Comparison of ENCODE assay signal across 13 cellular contexts in genomic region chr2:181894381-181894780, GRCh38. TPM values are rescaled to one million over a fixed set of nuclear protein-coding genes. Genes with fewer than 3 reads are reported as not detected.
DNase-seq lines count a peak whose midpoint lies in the region; ATAC-seq and TF ChIP-seq lines count a peak whose summit lies in the region.
"Had no signal": no experiment of that assay in that cellular context is flagged by ENCODE, and none has a peak within 500 bp of the region (broad histone marks: within the 10 kb centered on the region; RNA-seq: fewer than 3 reads in every experiment).

No MANE protein-coding gene starts in this region.

- no peaks in the 10 kb centered on the region for H3K27me3 ChIP-seq in mucosa of stomach (ENCODE audit: control insufficient read depth, insufficient read depth, low read length)

- peaks cover 48% of the 10 kb centered on the region for H3K4me1 Mint-ChIP-seq in activated naive CD8-positive, alpha-beta T cell (ENCODE audit: low read depth)
- peaks cover 34% of the 10 kb centered on the region for H3K4me1 Mint-ChIP-seq in activated naive CD8-positive, alpha-beta T cell treated with anti-CD3 and anti-CD28 coated beads for 36 hours
- H3K4me1 Mint-ChIP-seq in type B pancreatic cell (ENCODE audit: unreplicated experiment): peaks cover 42% of the 10 kb centered on the region

- H3K9me3 ChIP-seq in mucosa of stomach (ENCODE audit: control insufficient read depth, low read length): no peaks in the 10 kb centered on the region

- TF ChIP-seq CTCF in cardiac fibroblast (IDR thresholded peaks at IDR 0.05; ENCODE audit: low read depth, low read length): no peak
- no peak for TF ChIP-seq CTCF in type B pancreatic cell (conservative IDR thresholded peaks at IDR 0.05)

- peak overlapping the region; percentile 4 for H3K4me3 Mint-ChIP-seq in activated naive CD8-positive, alpha-beta T cell
- no peak overlapping the region for H3K4me3 Mint-ChIP-seq in activated naive CD8-positive, alpha-beta T cell treated with anti-CD3 and anti-CD28 coated beads for 36 hours
- peak overlapping the region; percentile 97 for H3K4me3 Mint-ChIP-seq in type B pancreatic cell

- no peak overlapping the region for H3K27ac Mint-ChIP-seq in activated naive CD8-positive, alpha-beta T cell
- no peak overlapping the region for H3K27ac Mint-ChIP-seq in activated naive CD8-positive, alpha-beta T cell treated with anti-CD3 and anti-CD28 coated beads for 36 hours
- peak overlapping the region; percentile 24 for H3K27ac Mint-ChIP-seq in type B pancreatic cell
- H3K27ac Mint-ChIP-seq: stimulated activated naive CD8-positive, alpha-beta T cell treated with anti-CD3 and anti-CD28 coated beads, Interleukin-15, Interleukin-2, amounts not matched to agents 100 ng/mL and 50 ng/mL, for 24 hours had no signal

- peaks cover 15% of the 10 kb centered on the region for H3K4me1 ChIP-seq in mucosa of stomach (ENCODE audit: control insufficient read depth, insufficient read depth, low read length)

- peaks cover 5% of the 10 kb centered on the region for H3K27me3 Mint-ChIP-seq in activated naive CD8-positive, alpha-beta T cell
- peaks cover 15% of the 10 kb centered on the region for H3K27me3 Mint-ChIP-seq in activated naive CD8-positive, alpha-beta T cell treated with anti-CD3 and anti-CD28 coated beads for 36 hours
- H3K27me3 Mint-ChIP-seq in type B pancreatic cell: no peaks in the 10 kb centered on the region

- H3K36me3 ChIP-seq in mucosa of stomach (ENCODE audit: control insufficient read depth, insufficient read depth, low read length): no peaks in the 10 kb centered on the region

- no peak for DNase-seq in activated naive CD8-positive, alpha-beta T cell treated with anti-CD3 and anti-CD28 coated beads for 36 hours
- DNase-seq in cardiac fibroblast (ENCODE audit: low read depth in 2 of 2) (no peak), type B pancreatic cell (ENCODE audit: extremely low spot score, unreplicated experiment) (no peak), inferior parietal cortex (ENCODE audit: extremely low spot score) (no peak), CD1c-positive myeloid dendritic cell (ENCODE audit: extremely low spot score) (no peak)
- DNase-seq: activated effector memory CD4-positive, alpha-beta T cell treated with anti-CD3 and anti-CD28 coated beads, Interleukin-2, amount 50 U/mL, for 16 hours; GOT3; NCI-H446 treated with DMSO at 0.1 percent for 48 hours had no signal

- H3K36me3 Mint-ChIP-seq in activated naive CD8-positive, alpha-beta T cell: peaks cover 8% of the 10 kb centered on the region
- peaks cover 28% of the 10 kb centered on the region for H3K36me3 Mint-ChIP-seq in activated naive CD8-positive, alpha-beta T cell treated with anti-CD3 and anti-CD28 coated beads for 36 hours
- H3K36me3 Mint-ChIP-seq in type B pancreatic cell: peaks cover 24% of the 10 kb centered on the region

- no peaks in the 10 kb centered on the region for H3K9me3 Mint-ChIP-seq in activated naive CD8-positive, alpha-beta T cell (ENCODE audit: low read depth)
- no peaks in the 10 kb centered on the region for H3K9me3 Mint-ChIP-seq in activated naive CD8-positive, alpha-beta T cell treated with anti-CD3 and anti-CD28 coated beads for 36 hours
- H3K9me3 Mint-ChIP-seq in type B pancreatic cell: no peaks in the 10 kb centered on the region
- H3K9me3 Mint-ChIP-seq: stimulated activated naive CD8-positive, alpha-beta T cell treated with anti-CD3 and anti-CD28 coated beads, Interleukin-15, Interleukin-2, amounts not matched to agents 100 ng/mL and 50 ng/mL, for 24 hours had no signal

- H3K9ac ChIP-seq in mucosa of stomach (ENCODE audit: low read length): peak overlapping the region; percentile 94

- H3K4me3 ChIP-seq in cardiac fibroblast (replicated peaks in 1 of 2; ENCODE audit: low read depth in 2 of 2, low read length in 2 of 2) (peak overlapping the region; percentile 41 to 82), mucosa of stomach (ENCODE audit: low read length) (peak overlapping the region; percentile 22)

- ATAC-seq in HG03175 (IDR thresholded peaks at IDR 0.05; ENCODE audit: unreplicated experiment): no peak
- ATAC-seq: GM12878 had no signal

RNA-seq across cellular contexts. Expression of gene ITPRID2, which starts 2.9 kb away (rescaled TPM):
- 10 to 100 TPM; 47.2 to 49.4 TPM for total RNA-seq in activated naive CD8-positive, alpha-beta T cell treated with anti-CD3 and anti-CD28 coated beads for 36 hours
- total RNA-seq in type B pancreatic cell (ENCODE audit: low replicate concordance): 109 and 137 TPM in 2 replicates
